Comparison of ENCODE assay signal across 8 cellular contexts in genomic region chr16:20904507-20905079, GRCh38. TPM values are rescaled to one million over a fixed set of nuclear protein-coding genes. Genes with fewer than 3 reads are reported as not detected.
DNase-seq lines count a peak whose midpoint lies in the region; ATAC-seq and TF ChIP-seq lines count a peak whose summit lies in the region.

No MANE protein-coding gene starts in this region.

- no peaks in the 10 kb centered on the region for H3K9me2 ChIP-seq in OCI-LY7 (ENCODE audit: insufficient read depth, low read length)

- H3K9me3 Mint-ChIP-seq in activated CD4-positive, alpha-beta T cell treated with anti-CD3 and anti-CD28 coated beads, Interleukin-2, amount 10 ng/mL, durations not matched to agents 24 days and 14 days, result no peaks in the 10 kb centered on the region
- H3K9me3 Mint-ChIP-seq in chondrocyte (ENCODE audit: low read depth) (no peaks in the 10 kb centered on the region), neural progenitor cell (no peaks in the 10 kb centered on the region)
- no peaks in the 10 kb centered on the region for H3K9me3 Mint-ChIP-seq in stimulated activated memory B cell treated with anti-CD40 and anti-IgM and Interleukin-4, amounts not matched to agents 10 μg/mL and 1 μg/mL and 100 μg/mL, for 72 hours

- H3K4me3 Mint-ChIP-seq in activated CD4-positive, alpha-beta T cell treated with anti-CD3 and anti-CD28 coated beads, Interleukin-2, amount 10 ng/mL, durations not matched to agents 24 days and 14 days, result peak overlapping the region; percentile 14
- no peak overlapping the region for H3K4me3 Mint-ChIP-seq in chondrocyte (ENCODE audit: unreplicated experiment)
- H3K4me3 Mint-ChIP-seq in neural progenitor cell, result no peak overlapping the region
- no peak overlapping the region for H3K4me3 Mint-ChIP-seq in stimulated activated memory B cell treated with anti-CD40 and anti-IgM and Interleukin-4, amounts not matched to agents 10 μg/mL and 1 μg/mL and 100 μg/mL, for 72 hours

- POLR2A ChIA-PET in OCI-LY7 (lab: Charles Lee), result interaction anchor here (0.6 kb wide), 1 partner anchor 154 kb away, joined by 3 read pairs; no protein-coding TSS in a partner anchor

- no peak overlapping the region for H3K9ac ChIP-seq in neural progenitor cell

- no TSS peak for BruUV-seq in OCI-LY7 (replicated peaks; lab: Mats Ljungman, UMichigan)

- H3K79me2 ChIP-seq in OCI-LY7 (ENCODE audit: insufficient read depth, low read depth, low read length) (peaks cover 17% of the 10 kb centered on the region; the same call in 1 of the 2 replicates), neural progenitor cell (ENCODE audit: low read depth) (peaks cover 47% of the 10 kb centered on the region)

- TF ChIP-seq CTCF in OCI-LY7 (conservative IDR thresholded peaks at IDR 0.05; ENCODE audit: low read length) (no peak), chondrocyte (IDR thresholded peaks at IDR 0.05) (no peak), neural progenitor cell (IDR thresholded peaks at IDR 0.05) (no peak)

- H3K9me3 ChIP-seq in OCI-LY7 (ENCODE audit: low read length), result no peaks in the 10 kb centered on the region
- no peaks in the 10 kb centered on the region for H3K9me3 ChIP-seq in neural progenitor cell (ENCODE audit: low read depth)

- peaks cover 52% of the 10 kb centered on the region for H3K36me3 Mint-ChIP-seq in activated CD4-positive, alpha-beta T cell treated with anti-CD3 and anti-CD28 coated beads, Interleukin-2, amount 10 ng/mL, durations not matched to agents 24 days and 14 days (ENCODE audit: low read depth)
- H3K36me3 Mint-ChIP-seq in chondrocyte (ENCODE audit: low read depth), result no peaks in the 10 kb centered on the region
- H3K36me3 Mint-ChIP-seq in neural progenitor cell, result no peaks in the 10 kb centered on the region
- no peaks in the 10 kb centered on the region for H3K36me3 Mint-ChIP-seq in stimulated activated memory B cell treated with anti-CD40 and anti-IgM and Interleukin-4, amounts not matched to agents 10 μg/mL and 1 μg/mL and 100 μg/mL, for 72 hours

- H3K27ac Mint-ChIP-seq in activated CD4-positive, alpha-beta T cell treated with anti-CD3 and anti-CD28 coated beads, Interleukin-2, amount 10 ng/mL, durations not matched to agents 24 days and 14 days, result peak overlapping the region; percentile 4
- H3K27ac Mint-ChIP-seq in chondrocyte (ENCODE audit: unreplicated experiment) (peak overlapping the region; percentile 97), neural progenitor cell (no peak overlapping the region)
- no peak overlapping the region for H3K27ac Mint-ChIP-seq in stimulated activated memory B cell treated with anti-CD40 and anti-IgM and Interleukin-4, amounts not matched to agents 10 μg/mL and 1 μg/mL and 100 μg/mL, for 72 hours

- peaks cover 35% of the 10 kb centered on the region for H3K4me1 ChIP-seq in OCI-LY7 (ENCODE audit: insufficient read depth, low read length, poor library complexity, severe bottlenecking)
- peaks cover 22% of the 10 kb centered on the region for H3K4me1 ChIP-seq in neural progenitor cell

- intact Hi-C loops in activated CD4-positive, alpha-beta T cell treated with anti-CD3 and anti-CD28 coated beads, Interleukin-2, amount 10 ng/mL, durations not matched to agents 24 days and 14 days (cut with micrococcal nuclease), result no loop called here
- intact Hi-C loops in OCI-LY7 (cut with micrococcal nuclease; ENCODE audit: unreplicated experiment), result loop anchor here (5.0 to 10.0 kb wide), 2 partner anchors 100 to 1393 kb away; partner anchors contain the start of genes ERI2, POLR3E and REXO5

- H3K36me3 ChIP-seq in OCI-LY7 (ENCODE audit: insufficient read depth, low read length), result peaks cover 11% of the 10 kb centered on the region
- H3K36me3 ChIP-seq in neural progenitor cell, result no peaks in the 10 kb centered on the region

- H3K4me2 ChIP-seq in OCI-LY7 (ENCODE audit: low read length), result peak overlapping the region; percentile 71
- H3K4me2 ChIP-seq in neural progenitor cell, result peak overlapping the region; percentile 12

- H3K27me3 Mint-ChIP-seq in activated CD4-positive, alpha-beta T cell treated with anti-CD3 and anti-CD28 coated beads, Interleukin-2, amount 10 ng/mL, durations not matched to agents 24 days and 14 days, result no peaks in the 10 kb centered on the region
- H3K27me3 Mint-ChIP-seq in chondrocyte (ENCODE audit: low read depth), result no peaks in the 10 kb centered on the region
- peaks cover 2% of the 10 kb centered on the region for H3K27me3 Mint-ChIP-seq in neural progenitor cell (ENCODE audit: insufficient read depth, low read depth)
- H3K27me3 Mint-ChIP-seq in stimulated activated memory B cell treated with anti-CD40 and anti-IgM and Interleukin-4, amounts not matched to agents 10 μg/mL and 1 μg/mL and 100 μg/mL, for 72 hours, result no peaks in the 10 kb centered on the region

- CTCF ChIA-PET in OCI-LY7 (lab: Charles Lee; ENCODE audit: unreplicated experiment), result no interaction called here

- H3K27ac ChIP-seq in OCI-LY7 (ENCODE audit: low read depth, low read length, poor library complexity, severe bottlenecking) (peak overlapping the region; percentile 8), neural progenitor cell (no peak overlapping the region)

- H2AFZ ChIP-seq in OCI-LY7 (ENCODE audit: low read length), result no peak overlapping the region
- no peak overlapping the region for H2AFZ ChIP-seq in neural progenitor cell (replicated peaks)

- no peak for ATAC-seq in GM19452 (IDR thresholded peaks at IDR 0.05; ENCODE audit: unreplicated experiment)
- no peak for ATAC-seq in stimulated activated memory B cell treated with anti-CD40 and anti-IgM and Interleukin-4, amounts not matched to agents 10 μg/mL and 1 μg/mL and 100 μg/mL, for 72 hours

- no peaks in the 10 kb centered on the region for H3K27me3 ChIP-seq in neural progenitor cell

- peaks cover 66% of the 10 kb centered on the region for H3K4me1 Mint-ChIP-seq in activated CD4-positive, alpha-beta T cell treated with anti-CD3 and anti-CD28 coated beads, Interleukin-2, amount 10 ng/mL, durations not matched to agents 24 days and 14 days
- H3K4me1 Mint-ChIP-seq in chondrocyte (ENCODE audit: low read depth) (peaks cover 85% of the 10 kb centered on the region), neural progenitor cell (peaks cover 26% of the 10 kb centered on the region)
- H3K4me1 Mint-ChIP-seq in stimulated activated memory B cell treated with anti-CD40 and anti-IgM and Interleukin-4, amounts not matched to agents 10 μg/mL and 1 μg/mL and 100 μg/mL, for 72 hours, result peaks cover 48% of the 10 kb centered on the region

- peaks cover 6% of the 10 kb centered on the region for H3F3A ChIP-seq in neural progenitor cell (ENCODE audit: low read depth)

- peak overlapping the region; percentile 42 for H3K4me3 ChIP-seq in OCI-LY7 (ENCODE audit: low read depth, low read length, poor library complexity, severe bottlenecking)
- no peak overlapping the region for H3K4me3 ChIP-seq in neural progenitor cell

- H4K20me1 ChIP-seq in OCI-LY7 (ENCODE audit: insufficient read depth, low read length), result peaks cover 21% of the 10 kb centered on the region
- peaks cover 20% of the 10 kb centered on the region for H4K20me1 ChIP-seq in neural progenitor cell (ENCODE audit: low read depth)

- DNase-seq in activated CD4-positive, alpha-beta T cell treated with anti-CD3 and anti-CD28 coated beads, Interleukin-2, amount 10 ng/mL, durations not matched to agents 24 days and 14 days, result peak; percentile 81
- DNase-seq in activated CD4-positive, alpha-beta T cell treated with anti-CD3 and anti-CD28 coated beads, Interleukin-2, amount 50 U/mL, for 1 hour, result no peak
- DNase-seq in OCI-LY7 (ENCODE audit: low spot score) (peak; percentile 76), chondrocyte (ENCODE audit: low spot score) (no peak), neural progenitor cell (ENCODE audit: low spot score) (no peak), DMS53 (lab: John Stamatoyannopoulos, UW) (no peak)

RNA-seq across cellular contexts. Expression of gene LYRM1, which starts 4.0 kb away (rescaled TPM):
- 20.9 and 26.5 TPM in 2 replicates for total RNA-seq in activated CD4-positive, alpha-beta T cell treated with anti-CD3 and anti-CD28 coated beads, Interleukin-2, amount 10 ng/mL, durations not matched to agents 24 days and 14 days
- total RNA-seq in OCI-LY7 (2014; rRNA removed; shearing (Covaris generic)), result 24.0 and 24.3 TPM in 2 replicates
- total RNA-seq in OCI-LY7 (2022) (23.3 and 24.0 TPM in 2 replicates), chondrocyte (18.1 to 20.1 TPM (median 18.5 TPM) in 3 replicates), neural progenitor cell (ENCODE audit: low replicate concordance) (60.5 and 61.8 TPM in 2 replicates)

RNA-seq across cellular contexts. Expression of gene DCUN1D3, which starts 4.4 kb away (rescaled TPM):
- total RNA-seq in activated CD4-positive, alpha-beta T cell treated with anti-CD3 and anti-CD28 coated beads, Interleukin-2, amount 10 ng/mL, durations not matched to agents 24 days and 14 days, result 10.8 and 12.3 TPM in 2 replicates
- 3.1 and 3.3 TPM in 2 replicates for total RNA-seq in OCI-LY7 (2014; rRNA removed; shearing (Covaris generic))
- total RNA-seq in OCI-LY7 (2022) (4.5 and 5.1 TPM in 2 replicates), chondrocyte (40.9 to 46.0 TPM (median 44.4 TPM) in 3 replicates), neural progenitor cell (ENCODE audit: low replicate concordance) (15.4 and 18.2 TPM in 2 replicates)

Comparison
In these comparisons a context has a peak if more than half of its experiments do, and no peak if none do; other contexts are left out.
1. DNase-seq: peak in activated CD4-positive, alpha-beta T cell treated with anti-CD3 and anti-CD28 coated beads, Interleukin-2, amount 10 ng/mL, durations not matched to agents 24 days and 14 days (single experiment) and OCI-LY7 (single experiment); none in activated CD4-positive, alpha-beta T cell treated with anti-CD3 and anti-CD28 coated beads, Interleukin-2, amount 50 U/mL, for 1 hour (single experiment), chondrocyte (single experiment), neural progenitor cell (single experiment) and DMS53 (single experiment).
2. H3K27ac Mint-ChIP-seq: peak in activated CD4-positive, alpha-beta T cell treated with anti-CD3 and anti-CD28 coated beads, Interleukin-2, amount 10 ng/mL, durations not matched to agents 24 days and 14 days (single experiment) and chondrocyte (single experiment); none in neural progenitor cell (single experiment) and stimulated activated memory B cell treated with anti-CD40 and anti-IgM and Interleukin-4, amounts not matched to agents 10 μg/mL and 1 μg/mL and 100 μg/mL, for 72 hours (single experiment).